In the genomic region with DNA sequence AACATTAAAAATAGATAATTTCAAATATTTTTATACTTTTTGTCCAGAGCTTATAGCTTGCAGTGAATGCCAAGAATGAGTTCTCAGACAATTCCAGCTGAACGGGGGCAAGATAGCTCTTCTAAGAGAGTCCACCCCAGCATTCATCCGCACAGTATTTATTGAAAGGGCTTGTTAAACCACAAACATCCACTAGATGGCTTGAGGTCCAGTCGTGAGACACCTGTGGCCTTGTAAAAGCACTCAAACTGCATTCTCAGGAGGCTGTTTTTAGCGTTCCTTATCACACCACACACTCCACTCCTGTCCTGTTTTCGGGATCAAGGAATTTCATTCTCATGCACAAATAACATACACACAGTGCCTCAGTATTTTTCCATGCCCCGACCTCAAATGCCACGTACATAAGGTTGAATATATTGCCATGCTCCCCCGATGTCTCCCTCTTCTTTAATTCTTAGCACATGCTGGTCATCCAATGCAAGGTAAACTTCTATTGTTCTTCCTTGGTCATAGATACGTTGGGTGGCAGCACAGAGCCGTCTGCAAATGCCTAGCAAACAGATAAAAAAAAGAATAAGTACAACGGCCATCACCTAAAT, we compare ENCODE assay signal across 8 cellular contexts. TPM values are rescaled to one million over a fixed set of nuclear protein-coding genes. Genes with fewer than 3 reads are reported as not detected.
DNase-seq lines count a peak whose midpoint lies in the region; ATAC-seq and TF ChIP-seq lines count a peak whose summit lies in the region.

No MANE protein-coding gene starts in this region.

- H3K4me3 ChIP-seq in WERI-Rb-1 (ENCODE audit: low read depth, low read length), result no peak overlapping the region

- ATAC-seq in GM19023 (IDR thresholded peaks at IDR 0.05; ENCODE audit: unreplicated experiment) (no peak), HG03378 (IDR thresholded peaks at IDR 0.05; ENCODE audit: unreplicated experiment) (no peak)

- H3K36me3 ChIP-seq in WERI-Rb-1, result peaks cover 16% of the 10 kb centered on the region

- H3K27ac ChIP-seq in WERI-Rb-1, result no peak overlapping the region

- peak; percentile 46 to 61 for DNase-seq in NCI-H526 (lab: John Stamatoyannopoulos, UW)
- no peak for DNase-seq in NCI-H526 treated with DMSO at 0.1 percent for 48 hours (lab: John Stamatoyannopoulos, UW)
- DNase-seq in LHCN-M2 (ENCODE audit: low read depth), result peak; percentile 44
- DNase-seq in WERI-Rb-1, result peak; percentile 30
- peak; percentile 25 for DNase-seq in iPS DF 4.7 (ENCODE audit: extremely low read depth, low spot score)
- no peak for DNase-seq in ureter (ENCODE audit: low spot score)

- H3K27me3 ChIP-seq in WERI-Rb-1 (ENCODE audit: insufficient read depth, low read depth, severe bottlenecking), result no peaks in the 10 kb centered on the region

- peak; percentile 63 for TF ChIP-seq CTCF in WERI-Rb-1 (IDR thresholded peaks at IDR 0.05; ENCODE audit: low read depth, low read length)

- no peaks in the 10 kb centered on the region for H3K9me3 ChIP-seq in WERI-Rb-1 (ENCODE audit: severe bottlenecking)

RNA-seq across cellular contexts. Expression of a gene that starts 47.4 kb away (rescaled TPM):
- 82.2 and 90.4 TPM in 2 replicates for total RNA-seq in LHCN-M2 (2014; rRNA removed)
- polyA plus RNA-seq in LHCN-M2 (2012), result 22.5 TPM
- total RNA-seq in ureter, result 128 TPM

Comparison
In these comparisons a context has a peak if more than half of its experiments do, and no peak if none do; other contexts are left out.
1. DNase-seq: peak in NCI-H526 (2 of 2), LHCN-M2 (single experiment), WERI-Rb-1 (single experiment) and iPS DF 4.7 (single experiment); none in NCI-H526 treated with DMSO at 0.1 percent for 48 hours (single experiment) and ureter (single experiment).